Comparison of ENCODE assay signal across 8 cellular contexts in genomic region chr11:9384535-9385287, GRCh38. TPM values are rescaled to one million over a fixed set of nuclear protein-coding genes. Genes with fewer than 3 reads are reported as not detected.
A peak's percentile ranks its signal among the peaks of the same experiment; 100 is the strongest.
DNase-seq lines count a peak whose midpoint lies in the region; ATAC-seq and TF ChIP-seq lines count a peak whose summit lies in the region.

Gene IPO7, plus strand, starts transcription at chr11:9384652. Its CDS starts 112 bp downstream, at chr11:9384764.

- H3K9me3 Mint-ChIP-seq in activated B cell treated with CpG ODN at 0.5 μM for 24 hours = no peaks in the 10 kb centered on the region

- H3K4me3 ChIP-seq in AG04449 (ENCODE audit: low read depth, low read length) = peak within 1 kb of the TSS; percentile 87

- H3K27ac ChIP-seq in caudate nucleus (ENCODE audit: low read depth, low read length) = peak within 1 kb of the TSS; percentile 32

- CTCF ChIA-PET in AG04449 (lab: Yijun Ruan, JAX) = interaction anchor here (0.8 to 1.6 kb wide), 9 partner anchors 10 to 176 kb away, joined by 3 to 5 read pairs (median 3); no protein-coding TSS in a partner anchor
- CTCF ChIA-PET in activated B cell treated with CpG ODN at 0.5 μM for 24 hours (lab: Charles Lee) = interaction anchor here (0.8 to 2.6 kb wide), 3 partner anchors 71 to 122 kb away, joined by 3 to 16 read pairs (median 9); partner anchors contain the start of genes TMEM41B and ZNF143

- peaks cover 36% of the 10 kb centered on the region for H3K4me1 Mint-ChIP-seq in activated B cell treated with CpG ODN at 0.5 μM for 24 hours

- peaks cover 15% of the 10 kb centered on the region for H3K36me3 Mint-ChIP-seq in activated B cell treated with CpG ODN at 0.5 μM for 24 hours (ENCODE audit: low read depth)

- POLR2A ChIA-PET in AG04449 (lab: Yijun Ruan, JAX) (interaction anchor here (0.7 to 2.0 kb wide), 12 partner anchors 11 to 345 kb away, joined by 3 to 12 read pairs (median 3); partner anchors contain the start of genes TMEM41B and ZNF143), activated B cell treated with CpG ODN at 0.5 μM for 24 hours (lab: Charles Lee) (interaction anchor here (0.5 to 2.8 kb wide), 19 partner anchors 8 to 703 kb away, joined by 3 to 41 read pairs (median 5); partner anchors contain the start of genes RPL27A, TMEM41B, TMEM9B and TRIM66)

- ATAC-seq in GM18867 (IDR thresholded peaks at IDR 0.05; ENCODE audit: unreplicated experiment) = peak; percentile 94
- ATAC-seq in HG03103 (IDR thresholded peaks at IDR 0.05; ENCODE audit: low read depth, unreplicated experiment) = peak; percentile 86
- ATAC-seq in activated B cell treated with CpG ODN at 0.5 μM for 24 hours (ENCODE audit: low read depth) = peak; percentile 98

- peak within 1 kb of the TSS; percentile 90 for H3K27ac Mint-ChIP-seq in activated B cell treated with CpG ODN at 0.5 μM for 24 hours

- no peaks in the 10 kb centered on the region for H3K27me3 Mint-ChIP-seq in activated B cell treated with CpG ODN at 0.5 μM for 24 hours

- intact Hi-C loops in activated B cell treated with CpG ODN at 0.5 μM for 24 hours (cut with micrococcal nuclease) = loop anchor here (1.0 to 5.0 kb wide), 9 partner anchors 14 to 702 kb away; partner anchors contain the start of genes DENND5A, RPL27A, TMEM41B and TMEM9B

- peak; percentile 60 for TF ChIP-seq CTCF in AG04449 (IDR thresholded peaks at IDR 0.05; ENCODE audit: insufficient read depth, low read length, missing control alignments)
- no peak for TF ChIP-seq CTCF in activated B cell treated with CpG ODN at 0.5 μM for 24 hours (IDR thresholded peaks at IDR 0.05)

- no peak for DNase-seq in AG04449 (ENCODE audit: low read depth, low spot score)
- DNase-seq in NCI-H2227 (lab: John Stamatoyannopoulos, UW; ENCODE audit: unreplicated experiment) = peak; percentile 95
- DNase-seq in activated B cell treated with CpG ODN at 0.5 μM for 24 hours = peak; percentile 75
- DNase-seq in caudate nucleus (lab: John Stamatoyannopoulos, UW) = peak in 60 of 61 donors; percentile 30 to 96 (median 87)
- peak; percentile 95 for DNase-seq in islet precursor cell
- DNase-seq in stimulated activated CD4-positive, alpha-beta T cell treated with anti-CD3 and anti-CD28 coated beads, Interleukin-12 subunit alpha, Interleukin-12 subunit beta, amount 100 ng/mL, for 48 hours (ENCODE audit: low read depth in 2 of 3, low spot score in 1 of 3) = peak; percentile 76 to 88 (median 88)

- peak within 1 kb of the TSS; percentile 94 for H3K4me3 Mint-ChIP-seq in activated B cell treated with CpG ODN at 0.5 μM for 24 hours

RNA-seq across cellular contexts. Expression of gene IPO7, which starts in this region (rescaled TPM):
- 95.7 and 96.3 TPM in 2 replicates for total RNA-seq in activated B cell treated with CpG ODN at 0.5 μM for 24 hours
